Comparison of ENCODE assay signal across 8 cellular contexts in the genomic region with DNA sequence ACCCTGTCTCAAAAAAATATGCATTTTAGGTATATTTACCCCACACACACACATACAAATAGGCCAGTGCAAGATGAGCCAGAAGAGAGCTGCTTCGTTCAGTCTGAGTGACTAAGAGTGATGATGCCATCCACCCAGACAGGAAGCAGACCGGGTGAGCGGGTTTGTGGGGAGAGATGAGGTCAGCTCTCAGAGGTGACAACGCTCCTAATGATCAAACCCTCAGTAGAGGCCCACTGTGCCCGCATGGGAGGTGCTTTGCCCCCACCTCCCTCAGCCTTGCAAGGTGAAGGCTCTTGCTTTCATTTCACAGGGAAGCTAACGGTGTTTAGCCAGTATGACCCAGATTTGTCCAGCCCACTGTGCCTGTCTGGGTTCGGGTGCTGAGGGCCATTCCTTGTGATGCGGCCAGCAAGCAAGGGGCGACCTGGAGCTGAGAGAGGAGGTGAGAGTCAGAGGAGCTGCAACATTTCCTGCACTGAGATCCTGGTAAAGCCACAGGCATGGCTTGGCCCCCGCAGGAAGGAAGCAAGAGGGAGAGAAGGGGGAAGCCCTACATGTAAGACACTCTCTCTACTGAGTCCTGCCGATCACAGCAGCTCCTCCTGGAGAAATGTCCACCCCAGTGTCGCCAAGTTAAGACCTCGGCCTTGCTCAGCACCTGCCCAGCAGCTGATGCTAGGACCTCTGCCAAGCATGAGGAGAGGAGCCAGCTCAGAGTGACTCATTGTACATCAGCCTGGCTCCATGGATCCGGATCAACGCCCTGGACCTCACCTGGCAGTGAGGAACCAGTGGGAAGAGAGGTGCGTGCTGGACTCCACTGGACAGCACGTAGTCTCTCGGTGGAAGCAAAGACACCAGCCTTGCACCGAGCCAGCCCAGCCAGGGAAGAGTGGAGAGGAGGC. TPM values are rescaled to one million over a fixed set of nuclear protein-coding genes. Genes with fewer than 3 reads are reported as not detected.
DNase-seq lines count a peak whose midpoint lies in the region; ATAC-seq lines count a peak whose summit lies in the region.

No MANE protein-coding gene starts in this region.

- H3K4me3 Mint-ChIP-seq in activated T-helper 17 cell treated with anti-CD3 and anti-CD28 coated beads, Interleukin-2, amount 50 U/mL, for 72 hours = peak overlapping the region; percentile 90

- intact Hi-C loops in cardiac septum (cut with DNase I) = no loop called here

- no peaks in the 10 kb centered on the region for H3K36me3 Mint-ChIP-seq in activated T-helper 17 cell treated with anti-CD3 and anti-CD28 coated beads, Interleukin-2, amount 50 U/mL, for 72 hours (ENCODE audit: low read depth)

- peaks cover 34% of the 10 kb centered on the region for H3K4me1 Mint-ChIP-seq in activated T-helper 17 cell treated with anti-CD3 and anti-CD28 coated beads, Interleukin-2, amount 50 U/mL, for 72 hours

- peak; percentile 97 for ATAC-seq in HG03139 (IDR thresholded peaks at IDR 0.05; ENCODE audit: unreplicated experiment)
- ATAC-seq in activated T-helper 17 cell treated with anti-CD3 and anti-CD28 coated beads, Interleukin-2, amount 50 U/mL, for 72 hours (replicated peaks) = peak; percentile 97

- H3K27ac Mint-ChIP-seq in activated T-helper 17 cell treated with anti-CD3 and anti-CD28 coated beads, Interleukin-2, amount 50 U/mL, for 72 hours = peak overlapping the region; percentile 96

- H3K27me3 Mint-ChIP-seq in activated T-helper 17 cell treated with anti-CD3 and anti-CD28 coated beads, Interleukin-2, amount 50 U/mL, for 72 hours = no peaks in the 10 kb centered on the region

- H3K9me3 Mint-ChIP-seq in activated T-helper 17 cell treated with anti-CD3 and anti-CD28 coated beads, Interleukin-2, amount 50 U/mL, for 72 hours = no peaks in the 10 kb centered on the region

- DNase-seq in NK-92 treated with Interleukin-12 subunit alpha and Interleukin-12 subunit beta, amount 100 ng/mL, for 24 hours (lab: John Stamatoyannopoulos, UW) = peak; percentile 92
- no peak for DNase-seq in NK-92 (lab: John Stamatoyannopoulos, UW; ENCODE audit: unreplicated experiment)
- peak; percentile 80 for DNase-seq in RPMI7951 (ENCODE audit: low read depth)
- peak; percentile 83 for DNase-seq in cardiac septum (ENCODE audit: low spot score)
- DNase-seq in stimulated activated CD4-positive, alpha-beta T cell treated with anti-CD3 and anti-CD28 coated beads, Interleukin-15, amount 100 ng/mL, for 24 hours = peak; percentile 89
- DNase-seq in NCI-H2227 (lab: John Stamatoyannopoulos, UW; ENCODE audit: unreplicated experiment) = no peak

RNA-seq across cellular contexts. Expression of a gene that starts 37.0 kb away (rescaled TPM):
- total RNA-seq in RPMI7951 (2014; rRNA removed; shearing (Covaris generic)) = 39.0 and 58.4 TPM in 2 replicates
- 100 to 1,000 TPM; 103 to 146 TPM for total RNA-seq in activated T-helper 17 cell treated with anti-CD3 and anti-CD28 coated beads, Interleukin-2, amount 50 U/mL, for 72 hours
- 28.8 TPM for total RNA-seq in cardiac septum

RNA-seq across cellular contexts. Expression of a gene that starts 50.4 kb away (rescaled TPM):
- total RNA-seq in RPMI7951 (2014; rRNA removed; shearing (Covaris generic)) = 26.1 and 35.6 TPM in 2 replicates
- total RNA-seq in activated T-helper 17 cell treated with anti-CD3 and anti-CD28 coated beads, Interleukin-2, amount 50 U/mL, for 72 hours = 100 to 1,000 TPM in 1 of 2 donors, 10 to 100 TPM in 1; 86.7 to 138 TPM
- total RNA-seq in cardiac septum = 66.1 TPM

RNA-seq across cellular contexts. Expression of a gene that starts 55.8 kb away (rescaled TPM):
- total RNA-seq in RPMI7951 (2014; rRNA removed; shearing (Covaris generic)) = 75.6 and 77.5 TPM in 2 replicates
- total RNA-seq in activated T-helper 17 cell treated with anti-CD3 and anti-CD28 coated beads, Interleukin-2, amount 50 U/mL, for 72 hours = 10 to 100 TPM; 33.7 to 80.7 TPM
- 43.9 TPM for total RNA-seq in cardiac septum

Comparison
In these comparisons a context has a peak if more than half of its experiments do, and no peak if none do; other contexts are left out.
1. DNase-seq: peak in NK-92 treated with Interleukin-12 subunit alpha and Interleukin-12 subunit beta, amount 100 ng/mL, for 24 hours (single experiment), RPMI7951 (single experiment), cardiac septum (single experiment) and stimulated activated CD4-positive, alpha-beta T cell treated with anti-CD3 and anti-CD28 coated beads, Interleukin-15, amount 100 ng/mL, for 24 hours (single experiment); none in NK-92 (single experiment) and NCI-H2227 (single experiment).